ENCODE assay signal across 8 cellular contexts in genomic region chr6:37244430-37245310, GRCh38. TPM values are rescaled to one million over a fixed set of nuclear protein-coding genes. Genes with fewer than 3 reads are reported as not detected.
DNase-seq lines count a peak whose midpoint lies in the region; ATAC-seq and TF ChIP-seq lines count a peak whose summit lies in the region.

No MANE protein-coding gene starts in this region.

- H3K9me3 ChIP-seq in Peyer's patch: no peaks in the 10 kb centered on the region
- no peaks in the 10 kb centered on the region for H3K9me3 ChIP-seq in esophagus muscularis mucosa
- H3K9me3 ChIP-seq in neutrophil: no peaks in the 10 kb centered on the region

- no peaks in the 10 kb centered on the region for H3K9me3 Mint-ChIP-seq in activated naive CD4-positive, alpha-beta T cell treated with anti-CD3 and anti-CD28 coated beads, Interleukin-2, amount 10 ng/mL, durations not matched to agents 7 days and 5 days

- no peak overlapping the region for H3K4me3 Mint-ChIP-seq in activated naive CD4-positive, alpha-beta T cell treated with anti-CD3 and anti-CD28 coated beads, Interleukin-2, amount 10 ng/mL, durations not matched to agents 7 days and 5 days

- CTCF ChIA-PET in activated naive CD4-positive, alpha-beta T cell treated with anti-CD3 and anti-CD28 coated beads, Interleukin-2, amount 10 ng/mL, durations not matched to agents 7 days and 5 days (lab: Charles Lee): interaction anchor here (0.9 kb wide), 1 partner anchor 9 kb away, joined by 3 read pairs; no protein-coding TSS in a partner anchor

- H3K36me3 Mint-ChIP-seq in activated naive CD4-positive, alpha-beta T cell treated with anti-CD3 and anti-CD28 coated beads, Interleukin-2, amount 10 ng/mL, durations not matched to agents 7 days and 5 days: peaks cover 3% of the 10 kb centered on the region

- H3K27me3 ChIP-seq in Peyer's patch: no peaks in the 10 kb centered on the region
- no peaks in the 10 kb centered on the region for H3K27me3 ChIP-seq in esophagus muscularis mucosa
- H3K27me3 ChIP-seq in neutrophil: no peaks in the 10 kb centered on the region

- H3K4me3 ChIP-seq in Peyer's patch (no peak overlapping the region), esophagus muscularis mucosa (no peak overlapping the region), neutrophil (ENCODE audit: low read depth in 1 of 2, low read length in 1 of 2) (no peak overlapping the region)

- no peak overlapping the region for H3K27ac Mint-ChIP-seq in activated naive CD4-positive, alpha-beta T cell treated with anti-CD3 and anti-CD28 coated beads, Interleukin-2, amount 10 ng/mL, durations not matched to agents 7 days and 5 days

- H3K27me3 Mint-ChIP-seq in activated naive CD4-positive, alpha-beta T cell treated with anti-CD3 and anti-CD28 coated beads, Interleukin-2, amount 10 ng/mL, durations not matched to agents 7 days and 5 days: peaks cover 9% of the 10 kb centered on the region

- DNase-seq in HT-29 (ENCODE audit: low spot score) (peak; percentile 63), Peyer's patch (peak in 2 of 3 donors; percentile 21 to 76), esophagus muscularis mucosa (ENCODE audit: extremely low spot score) (peak; percentile 96), cerebellum (ENCODE audit: low spot score) (no peak)
- no peak for DNase-seq in stimulated activated naive CD8-positive, alpha-beta T cell treated with anti-CD3 and anti-CD28 coated beads, Interleukin-15, Interleukin-2, amounts not matched to agents 100 U/mL and 50 U/mL, for 24 hours
- no peak for DNase-seq in activated naive CD4-positive, alpha-beta T cell treated with anti-CD3 and anti-CD28 coated beads, Interleukin-2, amount 10 ng/mL, durations not matched to agents 7 days and 5 days

- WGBS in esophagus muscularis mucosa: 33% methylated on average over 6 of the region's 6 CpGs

- intact Hi-C loops in esophagus muscularis mucosa (cut with DNase I): no loop called here

- TF ChIP-seq CTCF in Peyer's patch (IDR thresholded peaks at IDR 0.05) (no peak), esophagus muscularis mucosa (IDR thresholded peaks at IDR 0.05) (no peak), neutrophil (IDR thresholded peaks at IDR 0.05) (no peak)

- no peak for TF ChIP-seq EP300 in esophagus muscularis mucosa (IDR thresholded peaks at IDR 0.05)

- TF ChIP-seq POLR2A in Peyer's patch (IDR thresholded peaks at IDR 0.05) (no peak), esophagus muscularis mucosa (IDR thresholded peaks at IDR 0.05; ENCODE audit: low read depth) (no peak)

- no peaks in the 10 kb centered on the region for H3K36me3 ChIP-seq in Peyer's patch
- no peaks in the 10 kb centered on the region for H3K36me3 ChIP-seq in esophagus muscularis mucosa
- H3K36me3 ChIP-seq in neutrophil: no peaks in the 10 kb centered on the region

- ATAC-seq in stimulated activated naive CD8-positive, alpha-beta T cell treated with anti-CD3 and anti-CD28 coated beads, Interleukin-15, Interleukin-2, amounts not matched to agents 100 U/mL and 50 U/mL, for 24 hours: no peak
- ATAC-seq in GM21423 (IDR thresholded peaks at IDR 0.05; ENCODE audit: unreplicated experiment): no peak

- H3K4me1 ChIP-seq in Peyer's patch: peaks cover 0 to 22% (median 0%) of the 10 kb centered on the region in 4 donors
- peaks cover 39 to 57% (median 49%) of the 10 kb centered on the region in 4 donors for H3K4me1 ChIP-seq in esophagus muscularis mucosa
- peaks cover 22% of the 10 kb centered on the region in 2 experiments for H3K4me1 ChIP-seq in neutrophil (ENCODE audit: control insufficient read depth in 1 of 2, insufficient read depth in 1 of 2, low read depth in 1 of 2, low read length in 1 of 2)

- H3K4me1 Mint-ChIP-seq in activated naive CD4-positive, alpha-beta T cell treated with anti-CD3 and anti-CD28 coated beads, Interleukin-2, amount 10 ng/mL, durations not matched to agents 7 days and 5 days: peaks cover 8% of the 10 kb centered on the region

- H3K27ac ChIP-seq in Peyer's patch (peak overlapping the region; percentile 25 to 78 (median 64)), esophagus muscularis mucosa (replicated peaks in 1 of 4) (peak overlapping the region; percentile 74 to 81 (median 76)), neutrophil (peak overlapping the region; percentile 63)

RNA-seq across cellular contexts. Expression of gene TBC1D22B, which starts 12.9 kb away (rescaled TPM):
- 7.8 and 8.2 TPM in 2 replicates for total RNA-seq in HT-29 (2014; rRNA removed; shearing (Covaris generic))
- total RNA-seq in Peyer's patch: 10 to 100 TPM; 12.4 to 23.3 (median 19.0) TPM
- 10 to 100 TPM in 1 of 4 donors, 1 to 10 TPM in 3; 7.3 to 10.2 (median 8.6) TPM for total RNA-seq in esophagus muscularis mucosa
- total RNA-seq in cerebellum: 8.1 TPM

RNA-seq across cellular contexts. Expression of gene TMEM217, which starts 13.3 kb away (rescaled TPM):
- total RNA-seq in HT-29 (2014; rRNA removed; shearing (Covaris generic)): 1.4 and 1.8 TPM in 2 replicates
- under 1 TPM in 1 of 4 donors, not detected in 3; 0.53 TPM for total RNA-seq in Peyer's patch
- under 1 TPM in 3 of 4 donors, not detected in 1; 0.26 to 0.99 (median 0.57) TPM for total RNA-seq in esophagus muscularis mucosa
- total RNA-seq in cerebellum: 1.00 TPM

Comparison
In these comparisons a context has a peak if more than half of its experiments do, and no peak if none do; other contexts are left out.
1. DNase-seq: peak in HT-29 (single experiment), Peyer's patch (2 of 3) and esophagus muscularis mucosa (single experiment); none in stimulated activated naive CD8-positive, alpha-beta T cell treated with anti-CD3 and anti-CD28 coated beads, Interleukin-15, Interleukin-2, amounts not matched to agents 100 U/mL and 50 U/mL, for 24 hours (single experiment), activated naive CD4-positive, alpha-beta T cell treated with anti-CD3 and anti-CD28 coated beads, Interleukin-2, amount 10 ng/mL, durations not matched to agents 7 days and 5 days (single experiment) and cerebellum (single experiment).
2. Peak in every context shown above with its lines, with median percentiles within 50 percentile points of each other: H3K27ac ChIP-seq.